Comparison of ENCODE assay signal across 13 cellular contexts in genomic region chr1:23470282-23471070, GRCh38. TPM values are rescaled to one million over a fixed set of nuclear protein-coding genes. Genes with fewer than 3 reads are reported as not detected.
A peak's percentile ranks its signal among the peaks of the same experiment; 100 is the strongest.
DNase-seq lines count a peak whose midpoint lies in the region; ATAC-seq, FAIRE-seq and TF ChIP-seq lines count a peak whose summit lies in the region.
"Had no signal": no experiment of that assay in that cellular context is flagged by ENCODE, and none has a peak within 500 bp of the region (broad histone marks: within the 10 kb centered on the region; RNA-seq: fewer than 3 reads in every experiment).

No MANE protein-coding gene starts in this region.

- H3K27ac ChIP-seq in astrocyte (ENCODE audit: low read depth, low read length) (peak overlapping the region; percentile 12), ovary (peak overlapping the region in 1 of 2 donors; percentile 47)
- H3K27ac ChIP-seq: A549 had no signal

- no peak for FAIRE-seq in astrocyte (lab: Jason Lieb, UNC)
- FAIRE-seq: A549, bronchial epithelial cell, GM18507 had no signal

- DNase-seq in A172 (ENCODE audit: low spot score) (peak; percentile 48), astrocyte (ENCODE audit: low read depth) (peak; percentile 85), glomerular visceral epithelial cell (ENCODE audit: extremely low spot score) (peak; percentile 91), ovary (peak; percentile 58 to 84 (median 67)), NCI-H2081 treated with DMSO at 0.1 percent for 48 hours (lab: John Stamatoyannopoulos, UW) (no peak), NCI-H2029 treated with DMSO at 0.1 percent for 48 hours (lab: John Stamatoyannopoulos, UW) (no peak)
- DNase-seq: DMS79, NCI-H1436 treated with DMSO at 0.1 percent for 48 hours had no signal

- H3K4me3 ChIP-seq in astrocyte (ENCODE audit: insufficient read depth, low read depth, low read length) (no peak overlapping the region), ovary (no peak overlapping the region)
- H3K4me3 ChIP-seq: A549 had no signal

- intact Hi-C loops in ovary (cut with DNase I), result no loop called here

- peaks cover 32% of the 10 kb centered on the region for H3K4me1 Mint-ChIP-seq in astrocyte (ENCODE audit: low read depth, unreplicated experiment)

- H3K4me1 ChIP-seq in astrocyte (ENCODE audit: insufficient read depth, low read length), result peaks cover 15% of the 10 kb centered on the region
- H3K4me1 ChIP-seq in ovary (ENCODE audit: insufficient read depth), result peaks cover 19% of the 10 kb centered on the region

- no peak overlapping the region for H3K9ac ChIP-seq in astrocyte (ENCODE audit: low read length)

- H4K20me1 ChIP-seq in astrocyte (ENCODE audit: insufficient read depth, low read length), result peaks cover 65% of the 10 kb centered on the region

- H2AFZ ChIP-seq in astrocyte (ENCODE audit: low read depth, low read length), result no peak overlapping the region

- TF ChIP-seq CTCF in astrocyte (IDR thresholded peaks at IDR 0.05; ENCODE audit: insufficient read depth, low read depth, low read length), result no peak
- no peak for TF ChIP-seq CTCF in ovary (IDR thresholded peaks at IDR 0.05)

- no peak for TF ChIP-seq EP300 in ovary (IDR thresholded peaks at IDR 0.05)

- no peak overlapping the region for H3K27ac Mint-ChIP-seq in astrocyte (ENCODE audit: unreplicated experiment)

- H3K36me3 Mint-ChIP-seq in astrocyte (ENCODE audit: low read depth, unreplicated experiment), result peaks cover 7% of the 10 kb centered on the region

- H3K4me2 ChIP-seq in astrocyte (ENCODE audit: low read length), result peak overlapping the region; percentile 52
- H3K4me2 ChIP-seq: A549 had no signal

- H3K27me3 Mint-ChIP-seq in astrocyte (ENCODE audit: low read depth, unreplicated experiment), result no peaks in the 10 kb centered on the region

- no peaks in the 10 kb centered on the region for H3K9me3 Mint-ChIP-seq in astrocyte (ENCODE audit: unreplicated experiment)

- H3K36me3 ChIP-seq in astrocyte (ENCODE audit: insufficient read depth, low read length) (no peaks in the 10 kb centered on the region), ovary (no peaks in the 10 kb centered on the region)

- no peaks in the 10 kb centered on the region for H3K9me3 ChIP-seq in astrocyte (ENCODE audit: insufficient read depth, low read depth, low read length)
- no peaks in the 10 kb centered on the region for H3K9me3 ChIP-seq in ovary
- H3K9me3 ChIP-seq: A549 had no signal

- no peak for TF ChIP-seq POLR2A in ovary (IDR thresholded peaks at IDR 0.05)

- ATAC-seq in GM21717 (IDR thresholded peaks at IDR 0.05; ENCODE audit: unreplicated experiment), result no peak
- ATAC-seq in HG03159 (IDR thresholded peaks at IDR 0.05; ENCODE audit: unreplicated experiment), result no peak
- ATAC-seq: A549 had no signal

- H3K79me2 ChIP-seq in astrocyte (ENCODE audit: insufficient read depth, low read length), result peaks cover 3% of the 10 kb centered on the region

- H3K4me3 Mint-ChIP-seq in astrocyte (ENCODE audit: unreplicated experiment), result no peak overlapping the region

- WGBS in ovary, 3 donors, result 30 to 38% (median 33%) methylated on average over 12 of the region's 12 CpGs

- H3K27me3 ChIP-seq in astrocyte (ENCODE audit: insufficient read depth, low read length) (no peaks in the 10 kb centered on the region), ovary (no peaks in the 10 kb centered on the region)

RNA-seq across cellular contexts. Expression of gene ASAP3, which starts 13.5 kb away (rescaled TPM):
- 19.7 and 19.9 TPM in 2 replicates for total RNA-seq in A172 (2014; rRNA removed; shearing (Covaris generic))
- total RNA-seq in astrocyte (32.1 and 33.5 TPM in 2 replicates), ovary (100 to 1,000 TPM in 3 of 7 donors, 10 to 100 TPM in 4; 37.3 to 147 (median 98.7) TPM)
- polyA plus RNA-seq in ovary, result 10 to 100 TPM; 44.1 to 68.2 TPM

RNA-seq across cellular contexts. Expression of gene TCEA3, which starts 45.9 kb away (rescaled TPM):
- 0.89 TPM in 1 of 2 replicates, not detected in the other for total RNA-seq in A172 (2014; rRNA removed; shearing (Covaris generic))
- total RNA-seq in astrocyte, result 3.3 and 3.4 TPM in 2 replicates
- total RNA-seq in ovary, result 100 to 1,000 TPM in 3 of 7 donors, 10 to 100 TPM in 4; 42.0 to 153 (median 79.7) TPM
- polyA plus RNA-seq in ovary, result 10 to 100 TPM; 72.5 to 73.8 TPM

Comparison
In these comparisons a context has a peak if more than half of its experiments do, and no peak if none do; other contexts are left out.
1. DNase-seq: peak in A172 (single experiment), astrocyte (single experiment), glomerular visceral epithelial cell (single experiment) and ovary (5 of 5); none in NCI-H2081 treated with DMSO at 0.1 percent for 48 hours (single experiment) and NCI-H2029 treated with DMSO at 0.1 percent for 48 hours (single experiment).